ENCODE assay signal across 1 cellular context in the genomic region with DNA sequence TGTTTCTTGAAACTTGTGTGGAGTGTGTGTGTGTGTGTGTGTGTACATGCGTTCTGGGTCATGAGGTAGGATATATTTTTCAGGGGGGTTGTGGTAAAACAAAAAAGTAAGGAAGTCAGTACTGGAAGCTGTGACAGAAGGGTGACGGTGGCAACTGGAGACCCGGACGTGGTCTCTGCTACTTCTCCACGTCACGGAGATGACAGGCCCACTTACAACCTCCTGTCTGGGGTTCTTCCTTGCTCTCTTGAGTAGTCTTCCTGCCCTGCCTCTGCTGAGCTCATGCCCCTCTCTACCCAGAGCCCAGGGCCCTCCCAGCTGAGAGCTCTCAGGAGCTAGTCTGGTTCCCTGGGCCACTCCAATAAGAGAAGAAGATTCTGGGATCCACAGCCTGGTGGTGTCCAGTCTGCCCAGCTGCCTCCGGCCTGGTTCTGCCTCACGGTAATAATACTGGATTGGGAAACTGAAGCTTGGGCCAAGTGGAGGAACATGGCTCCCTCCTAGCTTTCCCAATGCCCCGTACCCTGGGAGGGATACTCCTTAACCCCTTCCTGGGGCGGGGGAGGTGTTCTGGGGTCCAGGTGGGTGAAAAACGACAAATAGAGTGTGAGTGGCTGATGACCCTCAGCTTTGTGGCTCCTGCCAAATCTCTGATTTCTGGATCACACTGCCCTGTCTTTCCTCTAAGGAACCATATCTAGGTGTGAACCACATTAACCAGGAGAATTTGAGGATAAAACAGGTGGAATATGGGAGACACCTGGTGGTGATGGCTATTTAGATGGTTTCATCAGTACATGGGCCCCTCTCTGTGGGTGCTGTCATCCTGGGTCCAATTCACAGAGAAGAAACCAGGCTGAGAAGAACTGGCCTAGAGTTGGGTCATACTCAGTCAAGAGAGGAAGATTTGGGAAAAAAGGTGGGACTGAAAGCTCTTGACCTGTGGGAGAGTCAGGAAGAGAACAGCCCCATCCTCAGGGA.
A peak's percentile ranks its signal among the peaks of the same experiment; 100 is the strongest.
TF ChIP-seq lines count a peak whose summit lies in the region.

No MANE protein-coding gene starts in this region.

TF ChIP-seq in HepG2, 621 proteins besides CTCF, POLR2A, EP300 and RAD21 (continued from another document):
- TF ChIP-seq, protein P1, sequence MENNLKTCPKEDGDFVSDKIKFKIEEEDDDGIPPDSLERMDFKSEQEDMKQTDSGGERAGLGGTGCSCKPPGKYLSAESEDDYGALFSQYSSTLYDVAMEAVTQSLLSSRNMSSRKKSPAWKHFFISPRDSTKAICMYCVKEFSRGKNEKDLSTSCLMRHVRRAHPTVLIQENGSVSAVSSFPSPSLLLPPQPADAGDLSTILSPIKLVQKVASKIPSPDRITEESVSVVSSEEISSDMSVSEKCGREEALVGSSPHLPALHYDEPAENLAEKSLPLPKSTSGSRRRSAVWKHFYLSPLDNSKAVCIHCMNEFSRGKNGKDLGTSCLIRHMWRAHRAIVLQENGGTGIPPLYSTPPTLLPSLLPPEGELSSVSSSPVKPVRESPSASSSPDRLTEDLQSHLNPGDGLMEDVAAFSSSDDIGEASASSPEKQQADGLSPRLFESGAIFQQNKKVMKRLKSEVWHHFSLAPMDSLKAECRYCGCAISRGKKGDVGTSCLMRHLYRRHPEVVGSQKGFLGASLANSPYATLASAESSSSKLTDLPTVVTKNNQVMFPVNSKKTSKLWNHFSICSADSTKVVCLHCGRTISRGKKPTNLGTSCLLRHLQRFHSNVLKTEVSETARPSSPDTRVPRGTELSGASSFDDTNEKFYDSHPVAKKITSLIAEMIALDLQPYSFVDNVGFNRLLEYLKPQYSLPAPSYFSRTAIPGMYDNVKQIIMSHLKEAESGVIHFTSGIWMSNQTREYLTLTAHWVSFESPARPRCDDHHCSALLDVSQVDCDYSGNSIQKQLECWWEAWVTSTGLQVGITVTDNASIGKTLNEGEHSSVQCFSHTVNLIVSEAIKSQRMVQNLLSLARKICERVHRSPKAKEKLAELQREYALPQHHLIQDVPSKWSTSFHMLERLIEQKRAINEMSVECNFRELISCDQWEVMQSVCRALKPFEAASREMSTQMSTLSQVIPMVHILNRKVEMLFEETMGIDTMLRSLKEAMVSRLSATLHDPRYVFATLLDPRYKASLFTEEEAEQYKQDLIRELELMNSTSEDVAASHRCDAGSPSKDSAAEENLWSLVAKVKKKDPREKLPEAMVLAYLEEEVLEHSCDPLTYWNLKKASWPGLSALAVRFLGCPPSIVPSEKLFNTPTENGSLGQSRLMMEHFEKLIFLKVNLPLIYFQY (CRISPR knock-in tag; IDR thresholded peaks at IDR 0.05; ENCODE audit: borderline replicate concordance) = peak; percentile 43; the same call in 1 of the 2 replicates
- TF ChIP-seq ZFP1 (CRISPR knock-in tag; IDR thresholded peaks at IDR 0.05) = no peak
- 0 out of 2 replicates have a peak, but pooled peaks have one; percentile 41 for TF ChIP-seq FOXK1 (CRISPR knock-in tag; IDR thresholded peaks at IDR 0.05; ENCODE audit: borderline replicate concordance, low read depth)
- peak; percentile 38; the same call in 1 of the 2 replicates for TF ChIP-seq SMC3 (IDR thresholded peaks at IDR 0.05; ENCODE audit: low read length)
- TF ChIP-seq, protein P2, sequence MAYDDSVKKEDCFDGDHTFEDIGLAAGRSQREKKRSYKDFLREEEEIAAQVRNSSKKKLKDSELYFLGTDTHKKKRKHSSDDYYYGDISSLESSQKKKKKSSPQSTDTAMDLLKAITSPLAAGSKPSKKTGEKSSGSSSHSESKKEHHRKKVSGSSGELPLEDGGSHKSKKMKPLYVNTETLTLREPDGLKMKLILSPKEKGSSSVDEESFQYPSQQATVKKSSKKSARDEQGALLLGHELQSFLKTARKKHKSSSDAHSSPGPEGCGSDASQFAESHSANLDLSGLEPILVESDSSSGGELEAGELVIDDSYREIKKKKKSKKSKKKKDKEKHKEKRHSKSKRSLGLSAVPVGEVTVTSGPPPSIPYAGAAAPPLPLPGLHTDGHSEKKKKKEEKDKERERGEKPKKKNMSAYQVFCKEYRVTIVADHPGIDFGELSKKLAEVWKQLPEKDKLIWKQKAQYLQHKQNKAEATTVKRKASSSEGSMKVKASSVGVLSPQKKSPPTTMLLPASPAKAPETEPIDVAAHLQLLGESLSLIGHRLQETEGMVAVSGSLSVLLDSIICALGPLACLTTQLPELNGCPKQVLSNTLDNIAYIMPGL (CRISPR knock-in tag; IDR thresholded peaks at IDR 0.05; ENCODE audit: borderline replicate concordance in 1 of 2, low read depth in 1 of 2) = peak in 1 of 2 experiments; percentile 21; a peak in 1 of 4 replicates
- TF ChIP-seq MIXL1 (CRISPR knock-in tag; IDR thresholded peaks at IDR 0.05) = 0 out of 2 replicates have a peak, but pooled peaks have one; percentile 19
- TF ChIP-seq, protein P3, sequence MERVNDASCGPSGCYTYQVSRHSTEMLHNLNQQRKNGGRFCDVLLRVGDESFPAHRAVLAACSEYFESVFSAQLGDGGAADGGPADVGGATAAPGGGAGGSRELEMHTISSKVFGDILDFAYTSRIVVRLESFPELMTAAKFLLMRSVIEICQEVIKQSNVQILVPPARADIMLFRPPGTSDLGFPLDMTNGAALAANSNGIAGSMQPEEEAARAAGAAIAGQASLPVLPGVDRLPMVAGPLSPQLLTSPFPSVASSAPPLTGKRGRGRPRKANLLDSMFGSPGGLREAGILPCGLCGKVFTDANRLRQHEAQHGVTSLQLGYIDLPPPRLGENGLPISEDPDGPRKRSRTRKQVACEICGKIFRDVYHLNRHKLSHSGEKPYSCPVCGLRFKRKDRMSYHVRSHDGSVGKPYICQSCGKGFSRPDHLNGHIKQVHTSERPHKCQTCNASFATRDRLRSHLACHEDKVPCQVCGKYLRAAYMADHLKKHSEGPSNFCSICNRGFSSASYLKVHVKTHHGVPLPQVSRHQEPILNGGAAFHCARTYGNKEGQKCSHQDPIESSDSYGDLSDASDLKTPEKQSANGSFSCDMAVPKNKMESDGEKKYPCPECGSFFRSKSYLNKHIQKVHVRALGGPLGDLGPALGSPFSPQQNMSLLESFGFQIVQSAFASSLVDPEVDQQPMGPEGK (CRISPR knock-in tag; IDR thresholded peaks at IDR 0.05) = 0 out of 2 replicates have a peak, but pooled peaks have one; percentile 21
- no peak for TF ChIP-seq ZNF317 (CRISPR knock-in tag; IDR thresholded peaks at IDR 0.05)
- TF ChIP-seq, protein P4, sequence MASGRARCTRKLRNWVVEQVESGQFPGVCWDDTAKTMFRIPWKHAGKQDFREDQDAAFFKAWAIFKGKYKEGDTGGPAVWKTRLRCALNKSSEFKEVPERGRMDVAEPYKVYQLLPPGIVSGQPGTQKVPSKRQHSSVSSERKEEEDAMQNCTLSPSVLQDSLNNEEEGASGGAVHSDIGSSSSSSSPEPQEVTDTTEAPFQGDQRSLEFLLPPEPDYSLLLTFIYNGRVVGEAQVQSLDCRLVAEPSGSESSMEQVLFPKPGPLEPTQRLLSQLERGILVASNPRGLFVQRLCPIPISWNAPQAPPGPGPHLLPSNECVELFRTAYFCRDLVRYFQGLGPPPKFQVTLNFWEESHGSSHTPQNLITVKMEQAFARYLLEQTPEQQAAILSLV (CRISPR knock-in tag; IDR thresholded peaks at IDR 0.05; ENCODE audit: borderline replicate concordance) = no peak
- peak; percentile 37 for TF ChIP-seq SAP130 (CRISPR knock-in tag; IDR thresholded peaks at IDR 0.05; ENCODE audit: low read depth)
- peak; percentile 78 for TF ChIP-seq STAG1 (CRISPR knock-in tag; IDR thresholded peaks at IDR 0.05)
